9 cellular contexts compared by ENCODE assay signal in the genomic region with DNA sequence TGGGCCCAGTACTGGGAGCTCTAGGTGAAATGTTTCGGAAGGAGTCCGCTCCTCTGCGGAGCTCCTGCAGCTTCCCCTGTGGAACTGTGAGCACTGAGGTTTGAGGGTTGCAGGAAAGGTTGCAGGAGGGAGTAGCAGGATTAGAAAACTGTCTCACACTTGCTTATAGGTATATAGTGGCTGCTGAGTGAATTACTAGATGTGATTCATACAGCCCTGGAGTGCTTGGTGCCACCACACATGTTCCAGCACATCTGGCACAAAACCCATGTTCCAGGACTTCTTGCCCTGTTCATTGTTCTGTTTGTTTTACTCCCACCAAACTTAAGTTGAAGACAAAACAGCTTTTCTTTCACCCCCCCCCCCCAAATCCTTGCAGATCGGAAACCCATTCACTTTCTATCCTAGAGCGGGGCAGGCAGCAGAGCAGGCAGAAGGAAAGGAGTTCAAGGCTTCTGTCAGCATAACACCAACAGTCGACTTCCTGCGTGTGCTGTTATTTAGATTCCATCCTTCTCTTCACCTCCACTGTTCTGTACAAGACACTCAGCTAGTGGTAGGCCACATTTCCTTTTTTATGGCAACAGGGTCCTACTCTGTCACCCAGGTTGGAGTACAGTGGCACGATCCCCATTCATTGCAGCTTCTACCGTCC. TPM values are rescaled to one million over a fixed set of nuclear protein-coding genes. Genes with fewer than 3 reads are reported as not detected.
DNase-seq lines count a peak whose midpoint lies in the region; ATAC-seq and TF ChIP-seq lines count a peak whose summit lies in the region.
"Had no signal": no experiment of that assay in that cellular context is flagged by ENCODE, and none has a peak within 500 bp of the region (broad histone marks: within the 10 kb centered on the region; RNA-seq: fewer than 3 reads in every experiment).

No MANE protein-coding gene starts in this region.

- peaks cover 53% of the 10 kb centered on the region for H3K4me1 Mint-ChIP-seq in activated naive CD4-positive, alpha-beta T cell treated with anti-CD3 and anti-CD28 coated beads, Interleukin-2, amount 10 ng/mL, durations not matched to agents 7 days and 5 days

- H3K4me1 ChIP-seq in OCI-LY7 (ENCODE audit: insufficient read depth, low read length, poor library complexity, severe bottlenecking) (peaks cover 29% of the 10 kb centered on the region), duodenal mucosa (ENCODE audit: control insufficient read depth in 1 of 2, insufficient read depth in 2 of 2, low read length in 2 of 2) (peaks cover 19 to 24% of the 10 kb centered on the region in 2 donors), mucosa of descending colon (ENCODE audit: low read depth) (peaks cover 14% of the 10 kb centered on the region)

- no peaks in the 10 kb centered on the region for H3K9me2 ChIP-seq in OCI-LY7 (ENCODE audit: insufficient read depth, low read length)

- peaks cover 22% of the 10 kb centered on the region; the same call in 1 of the 2 replicates for H3K79me2 ChIP-seq in OCI-LY7 (ENCODE audit: insufficient read depth, low read depth, low read length)

- H4K20me1 ChIP-seq in OCI-LY7 (ENCODE audit: insufficient read depth, low read length), result no peaks in the 10 kb centered on the region

- BruUV-seq in OCI-LY7 (replicated peaks; lab: Mats Ljungman, UMichigan), result TSS peak; percentile 82

- no peaks in the 10 kb centered on the region for H3K27me3 Mint-ChIP-seq in activated naive CD4-positive, alpha-beta T cell treated with anti-CD3 and anti-CD28 coated beads, Interleukin-2, amount 10 ng/mL, durations not matched to agents 7 days and 5 days

- H3K4me3 ChIP-seq in OCI-LY7 (ENCODE audit: low read depth, low read length, poor library complexity, severe bottlenecking) (peak overlapping the region; percentile 88), duodenal mucosa (ENCODE audit: low read depth in 1 of 2, low read length in 2 of 2) (peak overlapping the region; percentile 68 to 72), mucosa of descending colon (no peak overlapping the region)

- peaks cover 17% of the 10 kb centered on the region for H3K36me3 ChIP-seq in OCI-LY7 (ENCODE audit: insufficient read depth, low read length)
- H3K36me3 ChIP-seq in duodenal mucosa (ENCODE audit: control insufficient read depth in 1 of 2, insufficient read depth in 2 of 2, low read length in 2 of 2), result no peaks in the 10 kb centered on the region
- H3K36me3 ChIP-seq in mucosa of descending colon (ENCODE audit: low read depth), result no peaks in the 10 kb centered on the region

- peak overlapping the region; percentile 99 for H3K27ac Mint-ChIP-seq in activated naive CD4-positive, alpha-beta T cell treated with anti-CD3 and anti-CD28 coated beads, Interleukin-2, amount 10 ng/mL, durations not matched to agents 7 days and 5 days

- no peaks in the 10 kb centered on the region for H3K9me3 Mint-ChIP-seq in activated naive CD4-positive, alpha-beta T cell treated with anti-CD3 and anti-CD28 coated beads, Interleukin-2, amount 10 ng/mL, durations not matched to agents 7 days and 5 days

- peak overlapping the region; percentile 89 for H3K4me3 Mint-ChIP-seq in activated naive CD4-positive, alpha-beta T cell treated with anti-CD3 and anti-CD28 coated beads, Interleukin-2, amount 10 ng/mL, durations not matched to agents 7 days and 5 days

- peak overlapping the region; percentile 85 for H2AFZ ChIP-seq in OCI-LY7 (ENCODE audit: low read length)

- H3K27ac ChIP-seq in OCI-LY7 (ENCODE audit: low read depth, low read length, poor library complexity, severe bottlenecking) (peak overlapping the region; percentile 50), duodenal mucosa (ENCODE audit: low read depth, low read length) (peak overlapping the region; percentile 74)

- H3K9me3 ChIP-seq in OCI-LY7 (ENCODE audit: low read length) (no peaks in the 10 kb centered on the region), duodenal mucosa (ENCODE audit: control insufficient read depth in 1 of 2, low read length in 2 of 2) (no peaks in the 10 kb centered on the region), mucosa of descending colon (no peaks in the 10 kb centered on the region)

- peak overlapping the region; percentile 82 for H3K4me2 ChIP-seq in OCI-LY7 (ENCODE audit: low read length)

- intact Hi-C loops in OCI-LY7 (cut with micrococcal nuclease; ENCODE audit: unreplicated experiment), result loop anchor here (1.0 kb wide), 1 partner anchor 50 kb away; a partner anchor contains a TSS
- intact Hi-C loops in mucosa of descending colon (cut with DNase I, micrococcal nuclease), result no loop called here

- TF ChIP-seq CTCF in OCI-LY7 (conservative IDR thresholded peaks at IDR 0.05; ENCODE audit: low read length) (no peak), mucosa of descending colon (IDR thresholded peaks at IDR 0.05) (no peak)

- CTCF ChIA-PET in activated naive CD4-positive, alpha-beta T cell treated with anti-CD3 and anti-CD28 coated beads, Interleukin-2, amount 10 ng/mL, durations not matched to agents 7 days and 5 days (lab: Charles Lee), result interaction anchor here (0.9 to 1.1 kb wide), 6 partner anchors 22 to 79 kb away, joined by 3 to 4 read pairs (median 3); a partner anchor contains a TSS
- CTCF ChIA-PET in OCI-LY7 (lab: Charles Lee; ENCODE audit: unreplicated experiment), result interaction anchor here (1.2 kb wide), 1 partner anchor 34 kb away, joined by 3 read pairs; a partner anchor contains a TSS

- POLR2A ChIA-PET in OCI-LY7 (lab: Charles Lee), result interaction anchor here (0.6 to 2.6 kb wide), 6 partner anchors 11 to 172 kb away, joined by 3 to 18 read pairs (median 6); a partner anchor contains a TSS

- H3K9ac ChIP-seq in duodenal mucosa (ENCODE audit: low read depth in 1 of 2, low read length in 2 of 2), result peak overlapping the region; percentile 45 to 70

- H3K36me3 Mint-ChIP-seq in activated naive CD4-positive, alpha-beta T cell treated with anti-CD3 and anti-CD28 coated beads, Interleukin-2, amount 10 ng/mL, durations not matched to agents 7 days and 5 days, result peaks cover 16% of the 10 kb centered on the region

- DNase-seq in activated naive CD4-positive, alpha-beta T cell treated with anti-CD3 and anti-CD28 coated beads, Interleukin-2, amount 10 ng/mL, durations not matched to agents 7 days and 5 days, result peak; percentile 31
- DNase-seq in activated naive CD4-positive, alpha-beta T cell (lab: John Stamatoyannopoulos, UW), result no peak
- DNase-seq in OCI-LY7 (ENCODE audit: low spot score), result peak; percentile 47
- DNase-seq in mucosa of descending colon, result peak in 1 of 3 donors; percentile 14
- DNase-seq in stimulated activated CD8-positive, alpha-beta memory T cell treated with anti-CD3 and anti-CD28 coated beads, Interleukin-4, amount 100 ng/mL, for 48 hours, result no peak
- no peak for DNase-seq in NCI-H524 (lab: John Stamatoyannopoulos, UW)

- H3K27me3 ChIP-seq in duodenal mucosa (ENCODE audit: control insufficient read depth in 1 of 2, insufficient read depth in 2 of 2, low read length in 2 of 2), result no peaks in the 10 kb centered on the region

- ATAC-seq in mucosa of descending colon, result peak; percentile 5
- ATAC-seq in GM19452 (IDR thresholded peaks at IDR 0.05; ENCODE audit: unreplicated experiment), result no peak

RNA-seq across cellular contexts. Expression of a gene that starts 0.7 kb away (rescaled TPM):
- total RNA-seq in OCI-LY7 (2014; rRNA removed; shearing (Covaris generic)), result 24.7 and 26.3 TPM in 2 replicates
- 22.4 and 23.8 TPM in 2 replicates for total RNA-seq in OCI-LY7 (2022)
- total RNA-seq in mucosa of descending colon, result 10 to 100 TPM; 14.3 to 38.6 (median 20.6) TPM

RNA-seq across cellular contexts. Expression of a gene that starts 4.7 kb away (rescaled TPM):
- total RNA-seq in OCI-LY7 (2014; rRNA removed; shearing (Covaris generic)), result 29.1 and 35.0 TPM in 2 replicates
- total RNA-seq in OCI-LY7 (2022) (35.6 and 39.5 TPM in 2 replicates), mucosa of descending colon (10 to 100 TPM; 35.9 to 45.0 (median 38.8) TPM)

RNA-seq across cellular contexts. Expression of a gene that starts 19.1 kb away (rescaled TPM):
- 1.7 TPM in 1 of 2 replicates, not detected in the other for total RNA-seq in OCI-LY7 (2014; rRNA removed; shearing (Covaris generic))
- total RNA-seq in OCI-LY7 (2022), result 1.7 and 2.2 TPM in 2 replicates
- total RNA-seq in mucosa of descending colon, result under 1 TPM in 2 of 3 donors, not detected in 1; 0.75 to 0.76 TPM
- total RNA-seq: frontal cortex had no signal

RNA-seq across cellular contexts. Expression of a gene that starts 34.1 kb away (rescaled TPM):
- 70.7 and 76.0 TPM in 2 replicates for total RNA-seq in OCI-LY7 (2014; rRNA removed; shearing (Covaris generic))
- 59.1 and 67.9 TPM in 2 replicates for total RNA-seq in OCI-LY7 (2022)
- 10 to 100 TPM; 38.0 to 47.4 (median 39.1) TPM for total RNA-seq in mucosa of descending colon

RNA-seq across cellular contexts. Expression of a gene that starts 34.4 kb away (rescaled TPM):
- 78.6 and 89.9 TPM in 2 replicates for total RNA-seq in OCI-LY7 (2014; rRNA removed; shearing (Covaris generic))
- total RNA-seq in OCI-LY7 (2022) (91.4 and 99.6 TPM in 2 replicates), mucosa of descending colon (10 to 100 TPM; 53.4 to 84.1 (median 57.3) TPM)

Comparison
In these comparisons a context has a peak if more than half of its experiments do, and no peak if none do; other contexts are left out.
1. DNase-seq: peak in activated naive CD4-positive, alpha-beta T cell treated with anti-CD3 and anti-CD28 coated beads, Interleukin-2, amount 10 ng/mL, durations not matched to agents 7 days and 5 days (single experiment) and OCI-LY7 (single experiment); none in activated naive CD4-positive, alpha-beta T cell (0 of 4), stimulated activated CD8-positive, alpha-beta memory T cell treated with anti-CD3 and anti-CD28 coated beads, Interleukin-4, amount 100 ng/mL, for 48 hours (single experiment) and NCI-H524 (0 of 2).